Comparison of ENCODE assay signal across 1 cellular context in genomic region chr2:39855856-39856255, GRCh38.
TF ChIP-seq lines count a peak whose summit lies in the region.

No MANE protein-coding gene starts in this region.

TF ChIP-seq in GM23338, 12 proteins besides CTCF, POLR2A, EP300 and RAD21 (continued from another document):
- TF ChIP-seq JUNB (IDR thresholded peaks at IDR 0.05; ENCODE audit: unreplicated experiment), result no peak
- no peak for TF ChIP-seq CREB1 (CRISPR knock-in tag; IDR thresholded peaks at IDR 0.05; ENCODE audit: low read depth)
- TF ChIP-seq ZNF331 (CRISPR knock-in tag; IDR thresholded peaks at IDR 0.05; ENCODE audit: low read depth), result no peak
- no peak for TF ChIP-seq EZH2phosphoT487 (IDR thresholded peaks at IDR 0.05; ENCODE audit: unreplicated experiment)
- TF ChIP-seq, protein P1, sequence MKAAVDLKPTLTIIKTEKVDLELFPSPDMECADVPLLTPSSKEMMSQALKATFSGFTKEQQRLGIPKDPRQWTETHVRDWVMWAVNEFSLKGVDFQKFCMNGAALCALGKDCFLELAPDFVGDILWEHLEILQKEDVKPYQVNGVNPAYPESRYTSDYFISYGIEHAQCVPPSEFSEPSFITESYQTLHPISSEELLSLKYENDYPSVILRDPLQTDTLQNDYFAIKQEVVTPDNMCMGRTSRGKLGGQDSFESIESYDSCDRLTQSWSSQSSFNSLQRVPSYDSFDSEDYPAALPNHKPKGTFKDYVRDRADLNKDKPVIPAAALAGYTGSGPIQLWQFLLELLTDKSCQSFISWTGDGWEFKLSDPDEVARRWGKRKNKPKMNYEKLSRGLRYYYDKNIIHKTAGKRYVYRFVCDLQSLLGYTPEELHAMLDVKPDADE (IDR thresholded peaks at IDR 0.05), result no peak
- no peak for TF ChIP-seq NANOG (IDR thresholded peaks at IDR 0.05; ENCODE audit: borderline replicate concordance)
- no peak for TF ChIP-seq EZH2 (IDR thresholded peaks at IDR 0.05; ENCODE audit: low read depth, unreplicated experiment)
